Comparison of ENCODE assay signal across 29 cellular contexts in genomic region chr4:5685296-5685695, GRCh38.
"Had no signal": no experiment of that assay in that cellular context is flagged by ENCODE, and none has a peak within 500 bp of the region (broad histone marks: within the 10 kb centered on the region; RNA-seq: fewer than 3 reads in every experiment).

No MANE protein-coding gene starts in this region.

- H3K36me3 Mint-ChIP-seq: naive B cell had no signal

- FAIRE-seq: endometrium, islet of Langerhans, kidney had no signal

- H3K27me3 ChIP-seq: colonic mucosa, esophagus squamous epithelium, gastrocnemius medialis, heart right ventricle had no signal

- H3K27ac Mint-ChIP-seq: dendritic cell treated with granulocyte-macrophage colony-stimulating factor and Interleukin-4, amounts not matched to agents 40 ng/mL and 50 ng/mL, for 4 days; effector memory CD8-positive, alpha-beta T cell; endodermal cell; mesothelial cell of epicardium; naive B cell had no signal

- H3K27ac ChIP-seq: colonic mucosa, epithelial cell of prostate, esophagus squamous epithelium, gastrocnemius medialis, heart right ventricle, lower lobe of right lung had no signal

- H3K4me3 Mint-ChIP-seq: dendritic cell treated with granulocyte-macrophage colony-stimulating factor and Interleukin-4, amounts not matched to agents 40 ng/mL and 50 ng/mL, for 4 days; effector memory CD8-positive, alpha-beta T cell; endodermal cell; mesothelial cell of epicardium; naive B cell had no signal

- H3K4me1 Mint-ChIP-seq: mesothelial cell of epicardium, naive B cell had no signal

- H3K4me1 ChIP-seq: colonic mucosa, esophagus squamous epithelium, gastrocnemius medialis, heart right ventricle, lower lobe of right lung had no signal

- ATAC-seq: effector memory CD8-positive, alpha-beta T cell; esophagus mucosa; gastrocnemius medialis; heart right ventricle; left colon; left lobe of liver; left ventricle myocardium superior; lower lobe of right lung; mucosa of descending colon had no signal

- H3K27me3 Mint-ChIP-seq: dendritic cell treated with granulocyte-macrophage colony-stimulating factor and Interleukin-4, amounts not matched to agents 40 ng/mL and 50 ng/mL, for 4 days; effector memory CD8-positive, alpha-beta T cell; naive B cell had no signal

- H3K9me3 Mint-ChIP-seq: dendritic cell treated with granulocyte-macrophage colony-stimulating factor and Interleukin-4, amounts not matched to agents 40 ng/mL and 50 ng/mL, for 4 days; effector memory CD8-positive, alpha-beta T cell; endodermal cell had no signal

- H3K36me3 ChIP-seq: colonic mucosa, gastrocnemius medialis had no signal

- DNase-seq: colonic mucosa; cortex of kidney; effector CD8-positive, alpha-beta T cell; effector memory CD8-positive, alpha-beta T cell; endodermal cell; erythroblast; esophagus squamous epithelium; foreskin fibroblast; foreskin melanocyte; gastrocnemius medialis; glutamatergic neuron; head of caudate nucleus; heart right ventricle; hippocampal formation; kidney; kidney glomerular epithelial cell; left colon; left ventricle myocardium superior; lower lobe of right lung; mesenchymal stem cell; mucosa of descending colon; naive B cell had no signal

- H3K9me3 ChIP-seq: colonic mucosa, esophagus squamous epithelium, gastrocnemius medialis, lower lobe of right lung, mucosa of descending colon had no signal

- H3K4me3 ChIP-seq: colonic mucosa, esophagus squamous epithelium, gastrocnemius medialis, heart right ventricle, lower lobe of right lung, mucosa of descending colon had no signal
